In the genomic region with DNA sequence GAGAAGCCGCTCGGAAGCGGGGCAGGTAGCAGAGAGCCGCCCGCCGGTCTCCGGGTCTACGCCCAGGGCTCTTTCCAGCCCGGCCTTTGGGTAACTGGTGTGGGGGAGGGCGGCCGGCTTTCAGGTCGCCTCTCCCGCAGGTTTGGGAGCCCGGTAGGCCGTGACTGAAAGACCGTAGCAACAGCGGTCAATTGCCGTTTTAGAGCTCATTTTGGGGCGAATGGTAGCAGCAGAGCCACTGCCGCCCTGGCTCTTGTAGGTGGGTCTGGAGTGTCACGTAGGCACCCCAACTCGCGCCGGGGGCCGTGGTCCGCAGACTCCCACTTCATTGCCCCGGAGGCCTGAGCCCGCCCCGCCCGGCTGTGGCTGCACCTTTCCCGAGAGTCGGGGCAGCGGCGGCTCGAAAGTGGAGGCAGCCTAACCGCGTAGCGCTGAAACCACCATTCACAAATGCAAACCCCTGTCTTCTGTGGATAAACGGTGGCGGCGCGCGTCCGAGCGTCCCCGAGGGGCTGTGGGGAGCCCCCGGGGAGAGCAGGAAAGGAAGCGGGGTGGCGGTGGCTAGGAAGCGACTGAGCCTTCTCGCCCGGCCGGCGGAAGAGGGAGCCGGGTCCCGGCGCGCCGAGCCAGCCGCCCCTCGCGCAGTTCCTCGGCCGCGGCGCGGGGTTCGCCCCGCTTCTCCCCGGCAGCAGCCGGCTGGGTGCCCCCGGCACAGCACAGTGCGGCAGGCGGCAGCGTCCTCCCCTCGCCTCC, we compare ENCODE assay signal across 9 cellular contexts.
A peak's percentile ranks its signal among the peaks of the same experiment; 100 is the strongest.
DNase-seq lines count a peak whose midpoint lies in the region; ATAC-seq and TF ChIP-seq lines count a peak whose summit lies in the region.
"Had no signal": no experiment of that assay in that cellular context is flagged by ENCODE, and none has a peak within 500 bp of the region (broad histone marks: within the 10 kb centered on the region; RNA-seq: fewer than 3 reads in every experiment).

No MANE protein-coding gene starts in this region.

- dilution Hi-C loops in mammary epithelial cell (cut with HindIII; ENCODE audit: low sequenced_read_pairs): no loop called here

- no peak overlapping the region for H3K27ac Mint-ChIP-seq in activated CD4-positive, alpha-beta memory T cell treated with anti-CD3 and anti-CD28 coated beads, Interleukin-2, amount 10 ng/mL, durations not matched to agents 7 days and 5 days
- no peak overlapping the region for H3K27ac Mint-ChIP-seq in CD8-positive, alpha-beta memory T cell
- H3K27ac Mint-ChIP-seq: IgD-negative memory B cell had no signal

- in situ Hi-C loops in mammary epithelial cell (cut with MboI; ENCODE audit: low sequenced_read_pairs in 2 of 2): no loop called here

- BruUV-seq in mammary epithelial cell (replicated peaks; lab: Mats Ljungman, UMichigan): no TSS peak

- ATAC-seq in GM21367 (IDR thresholded peaks at IDR 0.05; ENCODE audit: unreplicated experiment): peak; percentile 65

- peak overlapping the region; percentile 89 to 100 (median 98) for H3K4me2 ChIP-seq in BLaER1 treated with 17β-estradiol and CSF1 and Interleukin-3, amounts not matched to agents 10 nM and 100 nM
- H3K4me2 ChIP-seq in KMS-11 (peak overlapping the region; percentile 66), mammary epithelial cell (ENCODE audit: insufficient read depth, low read depth, low read length) (peak overlapping the region; percentile 91)

- TF ChIP-seq EP300 in suprapubic skin (IDR thresholded peaks at IDR 0.05): no peak

- WGBS in mammary epithelial cell (ENCODE audit: low coverage, missing lambda C conversion rate): 6% methylated on average over 16 of the region's 76 CpGs
- WGBS in suprapubic skin: 2% methylated on average over 34 of the region's 76 CpGs

- H2AFZ ChIP-seq in KMS-11 (ENCODE audit: low read depth) (peak overlapping the region; percentile 79), mammary epithelial cell (ENCODE audit: low read depth, low read length) (peak overlapping the region; percentile 67)

- peaks cover 32% of the 10 kb centered on the region for H3K27me3 Mint-ChIP-seq in activated CD4-positive, alpha-beta memory T cell treated with anti-CD3 and anti-CD28 coated beads, Interleukin-2, amount 10 ng/mL, durations not matched to agents 7 days and 5 days
- peaks cover 22 to 34% of the 10 kb centered on the region in 2 donors for H3K27me3 Mint-ChIP-seq in CD8-positive, alpha-beta memory T cell

- no peaks in the 10 kb centered on the region for H3K36me3 ChIP-seq in BLaER1 treated with 17β-estradiol and CSF1 and Interleukin-3, amounts not matched to agents 10 nM and 100 nM
- no peaks in the 10 kb centered on the region; the same call in 1 of the 2 replicates for H3K36me3 ChIP-seq in KMS-11 (ENCODE audit: insufficient read depth)
- no peaks in the 10 kb centered on the region for H3K36me3 ChIP-seq in mammary epithelial cell (ENCODE audit: insufficient read depth, low read length)
- H3K36me3 ChIP-seq in suprapubic skin: no peaks in the 10 kb centered on the region
- no peaks in the 10 kb centered on the region for H3K36me3 ChIP-seq in CD8-positive, alpha-beta memory T cell (ENCODE audit: insufficient read depth, low read length)

- no peak for TF ChIP-seq POLR2A in suprapubic skin (IDR thresholded peaks at IDR 0.05)

- POLR2A ChIA-PET in activated CD4-positive, alpha-beta memory T cell treated with anti-CD3 and anti-CD28 coated beads, Interleukin-2, amount 10 ng/mL, durations not matched to agents 7 days and 5 days (lab: Charles Lee): no interaction called here
- POLR2A ChIA-PET in CD8-positive, alpha-beta memory T cell (lab: Charles Lee): no interaction called here

- CTCF ChIA-PET in mammary epithelial cell (lab: Charles Lee; ENCODE audit: low non-redundant PET): no interaction called here
- CTCF ChIA-PET in activated CD4-positive, alpha-beta memory T cell treated with anti-CD3 and anti-CD28 coated beads, Interleukin-2, amount 10 ng/mL, durations not matched to agents 7 days and 5 days (lab: Charles Lee): no interaction called here
- CTCF ChIA-PET in CD8-positive, alpha-beta memory T cell (lab: Charles Lee): no interaction called here

- no peak overlapping the region for H3K4me3 Mint-ChIP-seq in activated CD4-positive, alpha-beta memory T cell treated with anti-CD3 and anti-CD28 coated beads, Interleukin-2, amount 10 ng/mL, durations not matched to agents 7 days and 5 days
- H3K4me3 Mint-ChIP-seq in CD8-positive, alpha-beta memory T cell: no peak overlapping the region

- no peak overlapping the region for H3K27ac ChIP-seq in BLaER1 treated with 17β-estradiol and CSF1 and Interleukin-3, amounts not matched to agents 10 nM and 100 nM
- peak overlapping the region; percentile 73 for H3K27ac ChIP-seq in KMS-11
- no peak overlapping the region for H3K27ac ChIP-seq in mammary epithelial cell (ENCODE audit: insufficient read depth, low read depth, low read length)
- no peak overlapping the region for H3K27ac ChIP-seq in suprapubic skin
- H3K27ac ChIP-seq in CD8-positive, alpha-beta memory T cell (ENCODE audit: low read depth, low read length): no peak overlapping the region

- peak overlapping the region; percentile 50 to 74 (median 63); a peak in 21 of 22 replicates for H3K9ac ChIP-seq in BLaER1 treated with 17β-estradiol and CSF1 and Interleukin-3, amounts not matched to agents 10 nM and 100 nM
- H3K9ac ChIP-seq in KMS-11 (peak overlapping the region; percentile 73), mammary epithelial cell (ENCODE audit: insufficient read depth, low read length) (no peak overlapping the region)

- H4K20me1 ChIP-seq in BLaER1 treated with 17β-estradiol and CSF1 and Interleukin-3, amounts not matched to agents 10 nM and 100 nM: peaks cover 0 to 27% (median 9%) of the 10 kb centered on the region in 11 experiments; a peak in 7 of 22 replicates
- no peaks in the 10 kb centered on the region for H4K20me1 ChIP-seq in KMS-11 (ENCODE audit: insufficient read depth)
- no peaks in the 10 kb centered on the region for H4K20me1 ChIP-seq in mammary epithelial cell (ENCODE audit: insufficient read depth, low read length)

- peaks cover 0 to 9% (median 4%) of the 10 kb centered on the region in 11 experiments; a peak in 10 of 22 replicates for H3K9me3 ChIP-seq in BLaER1 treated with 17β-estradiol and CSF1 and Interleukin-3, amounts not matched to agents 10 nM and 100 nM (replicated peaks in 1 of 11)
- H3K9me3 ChIP-seq in mammary epithelial cell (replicated peaks; ENCODE audit: insufficient read depth, low read length) (no peaks in the 10 kb centered on the region), suprapubic skin (no peaks in the 10 kb centered on the region)
- no peaks in the 10 kb centered on the region for H3K9me3 ChIP-seq in CD8-positive, alpha-beta memory T cell (ENCODE audit: low read length)

- H3K79me2 ChIP-seq in KMS-11 (ENCODE audit: insufficient read depth, low read depth) (0 out of 2 replicates have a peak, but pooled peaks cover 4% of the 10 kb centered on the region), mammary epithelial cell (ENCODE audit: insufficient read depth, low read length) (no peaks in the 10 kb centered on the region)

- H3K4me1 Mint-ChIP-seq in activated CD4-positive, alpha-beta memory T cell treated with anti-CD3 and anti-CD28 coated beads, Interleukin-2, amount 10 ng/mL, durations not matched to agents 7 days and 5 days: peaks cover 10% of the 10 kb centered on the region
- peaks cover 2 to 6% (median 4%) of the 10 kb centered on the region in 3 donors for H3K4me1 Mint-ChIP-seq in CD8-positive, alpha-beta memory T cell

- TF ChIP-seq CTCF in KMS-11 (conservative IDR thresholded peaks at IDR 0.05; ENCODE audit: low read depth, low read length) (no peak), mammary epithelial cell (conservative IDR thresholded peaks at IDR 0.05 in 1 of 2, IDR thresholded peaks at IDR 0.05 in 1 of 2; ENCODE audit: extremely low read depth in 1 of 2, insufficient read depth in 1 of 2, low read depth in 1 of 2, low read length in 2 of 2) (no peak), suprapubic skin (IDR thresholded peaks at IDR 0.05) (no peak)

- intact Hi-C loops in mammary epithelial cell (cut with micrococcal nuclease): no loop called here

- H3K27me3 ChIP-seq in BLaER1 treated with 17β-estradiol and CSF1 and Interleukin-3, amounts not matched to agents 10 nM and 100 nM: peaks cover 51 to 66% (median 56%) of the 10 kb centered on the region in 11 experiments
- H3K27me3 ChIP-seq in KMS-11 (ENCODE audit: insufficient read depth, low read depth): no peaks in the 10 kb centered on the region
- peaks cover 28% of the 10 kb centered on the region for H3K27me3 ChIP-seq in mammary epithelial cell (ENCODE audit: insufficient read depth, low read length)
- peaks cover 53% of the 10 kb centered on the region for H3K27me3 ChIP-seq in suprapubic skin
- no peaks in the 10 kb centered on the region for H3K27me3 ChIP-seq in CD8-positive, alpha-beta memory T cell (ENCODE audit: insufficient read depth, low read length, poor library complexity, severe bottlenecking)

- no peaks in the 10 kb centered on the region for H3K36me3 Mint-ChIP-seq in activated CD4-positive, alpha-beta memory T cell treated with anti-CD3 and anti-CD28 coated beads, Interleukin-2, amount 10 ng/mL, durations not matched to agents 7 days and 5 days (ENCODE audit: low read depth)
- H3K36me3 Mint-ChIP-seq in CD8-positive, alpha-beta memory T cell: no peaks in the 10 kb centered on the region
- H3K36me3 Mint-ChIP-seq: IgD-negative memory B cell had no signal

- no peaks in the 10 kb centered on the region for H3K9me3 Mint-ChIP-seq in activated CD4-positive, alpha-beta memory T cell treated with anti-CD3 and anti-CD28 coated beads, Interleukin-2, amount 10 ng/mL, durations not matched to agents 7 days and 5 days
- peaks cover 9 to 17% (median 11%) of the 10 kb centered on the region in 5 donors for H3K9me3 Mint-ChIP-seq in CD8-positive, alpha-beta memory T cell

- DNase-seq in mammary epithelial cell (peak; percentile 12), kidney tubule cell (ENCODE audit: low spot score) (peak; percentile 9), suprapubic skin (ENCODE audit: low spot score in 2 of 2) (no peak)
- DNase-seq in activated CD4-positive, alpha-beta memory T cell treated with anti-CD3 and anti-CD28 coated beads, Interleukin-2, amount 10 ng/mL, durations not matched to agents 7 days and 5 days: no peak
- no peak for DNase-seq in CD8-positive, alpha-beta memory T cell

- peaks cover 8 to 23% (median 15%) of the 10 kb centered on the region in 10 experiments; a peak in 17 of 20 replicates for H3K4me1 ChIP-seq in BLaER1 treated with 17β-estradiol and CSF1 and Interleukin-3, amounts not matched to agents 10 nM and 100 nM
- peaks cover 34% of the 10 kb centered on the region for H3K4me1 ChIP-seq in KMS-11 (ENCODE audit: low read depth, poor library complexity, severe bottlenecking)
- H3K4me1 ChIP-seq in mammary epithelial cell (ENCODE audit: insufficient read depth, low read length): peaks cover 16% of the 10 kb centered on the region
- peaks cover 25% of the 10 kb centered on the region for H3K4me1 ChIP-seq in suprapubic skin
- H3K4me1 ChIP-seq in CD8-positive, alpha-beta memory T cell (ENCODE audit: insufficient read depth, low read length): no peaks in the 10 kb centered on the region

- peak overlapping the region; percentile 62 to 82 (median 70) for H3K4me3 ChIP-seq in BLaER1 treated with 17β-estradiol and CSF1 and Interleukin-3, amounts not matched to agents 10 nM and 100 nM
- H3K4me3 ChIP-seq in KMS-11 (IDR thresholded peaks at IDR 0.05; ENCODE audit: insufficient read depth, low read depth, low read length) (peak overlapping the region; percentile 33), mammary epithelial cell (replicated peaks in 1 of 3; ENCODE audit: insufficient read depth in 1 of 3, low read depth in 2 of 3, low read length in 3 of 3) (peak overlapping the region; percentile 30 to 57 (median 33)), suprapubic skin (peak overlapping the region; percentile 60)
- H3K4me3 ChIP-seq in CD8-positive, alpha-beta memory T cell (ENCODE audit: low read length): no peak overlapping the region

Comparison
In these comparisons a context has a peak if more than half of its experiments do, and no peak if none do; other contexts are left out.
1. DNase-seq: peak in mammary epithelial cell (single experiment) and kidney tubule cell (single experiment); none in suprapubic skin (0 of 2), activated CD4-positive, alpha-beta memory T cell treated with anti-CD3 and anti-CD28 coated beads, Interleukin-2, amount 10 ng/mL, durations not matched to agents 7 days and 5 days (single experiment) and CD8-positive, alpha-beta memory T cell (0 of 5).
2. Peak in every context shown above with its lines, with median percentiles within 50 percentile points of each other: H3K4me2 ChIP-seq.